In the genomic region with DNA sequence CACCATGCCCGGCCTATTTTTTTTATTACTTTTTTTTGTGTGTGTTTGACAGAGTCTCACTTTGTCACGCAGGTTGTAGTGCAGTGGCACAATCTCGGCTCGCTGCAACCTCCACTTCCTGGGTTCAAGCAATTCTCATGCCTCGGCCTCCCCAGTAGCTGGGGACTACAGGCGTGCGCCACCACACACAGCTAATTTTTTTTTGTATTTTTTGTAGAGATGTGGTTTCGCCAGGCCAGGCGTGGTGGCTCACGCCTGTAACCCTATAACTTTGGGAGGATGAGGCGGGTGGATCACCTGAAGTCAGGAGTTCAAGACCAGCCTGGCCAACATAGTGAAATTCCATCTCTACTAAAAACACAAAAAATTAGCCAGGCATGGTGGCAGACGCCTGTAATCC, we compare ENCODE assay signal across 1 cellular context. TPM values are rescaled to one million over a fixed set of nuclear protein-coding genes. Genes with fewer than 3 reads are reported as not detected.
"Had no signal": no experiment of that assay in that cellular context is flagged by ENCODE, and none has a peak within 500 bp of the region (broad histone marks: within the 10 kb centered on the region; RNA-seq: fewer than 3 reads in every experiment).

No MANE protein-coding gene starts in this region.

RNA-seq across cellular contexts. Expression of gene GPX1, which starts 9.8 kb away (rescaled TPM):
- total RNA-seq: RPMI7951 had no signal
